Comparison of ENCODE assay signal across 10 cellular contexts in genomic region chr13:26628706-26629105, GRCh38.
DNase-seq lines count a peak whose midpoint lies in the region; ATAC-seq and TF ChIP-seq lines count a peak whose summit lies in the region.
"Had no signal": no experiment of that assay in that cellular context is flagged by ENCODE, and none has a peak within 500 bp of the region (broad histone marks: within the 10 kb centered on the region; RNA-seq: fewer than 3 reads in every experiment).

No MANE protein-coding gene starts in this region.

- H3K4me3 ChIP-seq in breast epithelium = no peak overlapping the region
- no peak overlapping the region for H3K4me3 ChIP-seq in thyroid gland (replicated peaks in 1 of 3)

- peak; percentile 24 for DNase-seq in MCF 10A (ENCODE audit: unreplicated experiment)
- DNase-seq in breast epithelium (ENCODE audit: low spot score in 2 of 2) = no peak
- DNase-seq in NCI-H69 (lab: John Stamatoyannopoulos, UW) = peak; percentile 51
- peak; percentile 7 for DNase-seq in fibroblast of gingiva (ENCODE audit: low read depth)
- DNase-seq in thyroid gland = peak; percentile 24 to 33
- DNase-seq in GM20000 (ENCODE audit: low spot score) = no peak
- DNase-seq: stimulated activated CD4-positive, alpha-beta T cell treated with anti-CD3 and anti-CD28 coated beads, Interleukin-4, amount 100 ng/mL, for 4 hours had no signal

- H3K4me1 Mint-ChIP-seq in MCF 10A (ENCODE audit: insufficient read depth, unreplicated experiment) = no peaks in the 10 kb centered on the region

- H3K36me3 Mint-ChIP-seq in MCF 10A (ENCODE audit: insufficient read depth, unreplicated experiment) = peaks cover 6% of the 10 kb centered on the region

- H3K36me3 ChIP-seq in breast epithelium (no peaks in the 10 kb centered on the region), thyroid gland (no peaks in the 10 kb centered on the region)

- TF ChIP-seq POLR2A in breast epithelium (IDR thresholded peaks at IDR 0.05) (no peak), thyroid gland (IDR thresholded peaks at IDR 0.05) (no peak)

- intact Hi-C loops in MCF 10A (cut with micrococcal nuclease) (loop anchor here (1.0 kb wide), 1 partner anchor 146 kb away; no protein-coding TSS in a partner anchor), breast epithelium (cut with DNase I; ENCODE audit: low total_unique reads) (no loop called here), thyroid gland (cut with DNase I) (no loop called here)

- CTCF ChIA-PET in MCF 10A (lab: Yijun Ruan, JAX) = interaction anchor here (0.6 to 1.0 kb wide), 5 partner anchors 10 to 95 kb away, joined by 3 read pairs; no protein-coding TSS in a partner anchor

- no peaks in the 10 kb centered on the region for H3K27me3 Mint-ChIP-seq in MCF 10A (ENCODE audit: insufficient read depth, unreplicated experiment)

- H3K4me3 Mint-ChIP-seq in MCF 10A (ENCODE audit: unreplicated experiment) = no peak overlapping the region

- H3K27ac Mint-ChIP-seq in MCF 10A (ENCODE audit: low read depth, unreplicated experiment) = no peak overlapping the region

- no peak overlapping the region for H3K27ac ChIP-seq in breast epithelium
- no peak overlapping the region for H3K27ac ChIP-seq in thyroid gland

- 90 to 98% methylated on average over 7 to 8 of the region's 8 CpGs for WGBS in thyroid gland, 2 donors

- peak; percentile 9 for TF ChIP-seq CTCF in MCF 10A (IDR thresholded peaks at IDR 0.05; ENCODE audit: unreplicated experiment)
- no peak for TF ChIP-seq CTCF in breast epithelium (IDR thresholded peaks at IDR 0.05)
- peak in 3 of 6 experiments; percentile 10 to 31 (median 22) for TF ChIP-seq CTCF in thyroid gland (IDR thresholded peaks at IDR 0.05)
- no peak for TF ChIP-seq CTCF in GM20000 (IDR thresholded peaks at IDR 0.05; ENCODE audit: extremely low read depth, missing control alignments)

- ATAC-seq in GM18511 (IDR thresholded peaks at IDR 0.05; ENCODE audit: unreplicated experiment) (no peak), GM21381 (IDR thresholded peaks at IDR 0.05; ENCODE audit: unreplicated experiment) (no peak)

- H3K9me3 ChIP-seq in breast epithelium (peaks cover 10 to 30% of the 10 kb centered on the region in 2 donors), thyroid gland (no peaks in the 10 kb centered on the region)
- H3K9me3 ChIP-seq: Caco-2 had no signal

- no TSS peak for BruUV-seq in MCF 10A (replicated peaks; lab: Mats Ljungman, UMichigan)

- H3K4me1 ChIP-seq in breast epithelium (no peaks in the 10 kb centered on the region), thyroid gland (peaks cover 0 to 9% of the 10 kb centered on the region in 2 donors)
- H3K4me1 ChIP-seq: Caco-2 had no signal

- POLR2A ChIA-PET in MCF 10A (lab: Yijun Ruan, JAX) = interaction anchor here (1.0 to 1.3 kb wide), 2 partner anchors 12 to 444 kb away, joined by 3 to 4 read pairs; no protein-coding TSS in a partner anchor

- H3K9me3 Mint-ChIP-seq in MCF 10A (ENCODE audit: unreplicated experiment) = peaks cover 28% of the 10 kb centered on the region

- H3K27me3 ChIP-seq in breast epithelium (no peaks in the 10 kb centered on the region), thyroid gland (no peaks in the 10 kb centered on the region)

Comparison
In these comparisons a context has a peak if more than half of its experiments do, and no peak if none do; other contexts are left out.
1. DNase-seq: peak in MCF 10A (single experiment), NCI-H69 (single experiment), fibroblast of gingiva (single experiment) and thyroid gland (2 of 2); none in breast epithelium (0 of 2) and GM20000 (single experiment).